In the genomic region with DNA sequence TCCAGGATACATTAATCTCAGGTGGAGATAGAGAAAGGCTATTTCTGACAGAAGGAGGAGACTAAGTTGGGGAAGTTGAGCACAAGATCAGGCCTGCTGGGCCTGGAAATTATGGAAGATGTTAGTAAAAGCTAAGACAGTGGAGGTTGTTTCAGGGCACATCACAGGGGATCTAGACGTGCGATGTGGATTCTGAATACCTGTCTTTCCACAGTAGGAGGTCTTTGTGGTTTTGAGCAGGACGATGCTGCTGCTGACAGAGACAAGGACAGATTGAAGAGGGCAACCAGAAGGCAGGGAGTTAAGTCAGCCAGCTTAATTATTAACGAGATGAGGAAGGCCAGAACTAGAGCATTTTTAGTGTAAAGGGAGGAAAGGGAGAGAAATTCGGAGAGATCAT, we compare ENCODE assay signal across 29 cellular contexts.
"Had no signal": no experiment of that assay in that cellular context is flagged by ENCODE, and none has a peak within 500 bp of the region (broad histone marks: within the 10 kb centered on the region; RNA-seq: fewer than 3 reads in every experiment).

No MANE protein-coding gene starts in this region.

- H3K27ac Mint-ChIP-seq: naive thymus-derived CD4-positive, alpha-beta T cell; nephron; neural progenitor cell; stimulated activated naive CD8-positive, alpha-beta T cell treated with anti-CD3 and anti-CD28 coated beads, Interleukin-15, amount 100 ng/mL, for 72 hours had no signal

- H3K79me2 ChIP-seq: parathyroid adenoma had no signal

- H3K36me3 ChIP-seq: gastrocnemius medialis, lower lobe of right lung, neural progenitor cell, prostate gland, right atrium auricular region, thyroid gland, vagina had no signal

- DNase-seq: cortex of kidney; dorsolateral prefrontal cortex; effector CD4-positive, alpha-beta T cell; foreskin fibroblast; gastrocnemius medialis; head of caudate nucleus; left colon; left ventricle myocardium superior; lower lobe of right lung; midbrain; naive thymus-derived CD4-positive, alpha-beta T cell; stimulated activated CD4-positive, alpha-beta T cell treated with anti-CD3 and anti-CD28 coated beads, Interleukin-12 subunit alpha, Interleukin-12 subunit beta, amount 100 ng/mL, for 4 hours; stimulated activated CD4-positive, alpha-beta T cell treated with anti-CD3 and anti-CD28 coated beads, Interleukin-1b, Interleukin-23, amount 100 ng/mL, for 48 hours; stimulated activated CD4-positive, alpha-beta T cell treated with anti-CD3 and anti-CD28 coated beads, Interleukin-4, amount 100 ng/mL, for 1 hour; stimulated activated CD8-positive, alpha-beta memory T cell treated with anti-CD3 and anti-CD28 coated beads, Interleukin-4, amount 100 ng/mL, for 48 hours; stimulated activated naive CD4-positive, alpha-beta T cell; stimulated activated naive CD8-positive, alpha-beta T cell treated with anti-CD3 and anti-CD28 coated beads, Interleukin-15, amount 100 ng/mL, for 72 hours; thyroid gland; trophoblast cell had no signal

- H3K4me1 Mint-ChIP-seq: naive thymus-derived CD4-positive, alpha-beta T cell; stimulated activated naive CD8-positive, alpha-beta T cell treated with anti-CD3 and anti-CD28 coated beads, Interleukin-15, amount 100 ng/mL, for 72 hours had no signal

- H3K27me3 ChIP-seq: dorsolateral prefrontal cortex, gastrocnemius medialis, neural progenitor cell, right atrium auricular region, thyroid gland had no signal

- ATAC-seq: esophagus mucosa; gastrocnemius medialis; left colon; left ventricle myocardium superior; lower lobe of right lung; naive thymus-derived CD4-positive, alpha-beta T cell; sciatic nerve; stimulated activated naive CD8-positive, alpha-beta T cell treated with anti-CD3 and anti-CD28 coated beads, Interleukin-15, amount 100 ng/mL, for 72 hours had no signal

- H3K27ac ChIP-seq: dorsolateral prefrontal cortex, epithelial cell of prostate, lower lobe of right lung, neural progenitor cell, parathyroid adenoma, prostate gland, right atrium auricular region, thyroid gland, vagina had no signal

- H3K4me3 ChIP-seq: dorsolateral prefrontal cortex, gastrocnemius medialis, lower lobe of right lung, neural progenitor cell, prostate gland, right atrium auricular region, smooth muscle cell, thyroid gland, vagina had no signal

- H3K27me3 Mint-ChIP-seq: stimulated activated naive CD8-positive, alpha-beta T cell treated with anti-CD3 and anti-CD28 coated beads, Interleukin-15, amount 100 ng/mL, for 72 hours had no signal

- H3K4me2 ChIP-seq: neural progenitor cell, smooth muscle cell had no signal

- H3K4me3 Mint-ChIP-seq: naive thymus-derived CD4-positive, alpha-beta T cell; nephron; neural progenitor cell; stimulated activated naive CD8-positive, alpha-beta T cell treated with anti-CD3 and anti-CD28 coated beads, Interleukin-15, amount 100 ng/mL, for 72 hours had no signal

- H3K36me3 Mint-ChIP-seq: naive thymus-derived CD4-positive, alpha-beta T cell; neural progenitor cell had no signal

- H3K9ac ChIP-seq: neural progenitor cell, parathyroid adenoma had no signal

- H3K4me1 ChIP-seq: lower lobe of right lung, prostate gland, thyroid gland, vagina had no signal

- H3K9me3 Mint-ChIP-seq: nephron; neural progenitor cell; stimulated activated naive CD8-positive, alpha-beta T cell treated with anti-CD3 and anti-CD28 coated beads, Interleukin-15, amount 100 ng/mL, for 72 hours had no signal
